9 cellular contexts compared by ENCODE assay signal in genomic region chr2:39620067-39620466, GRCh38. TPM values are rescaled to one million over a fixed set of nuclear protein-coding genes. Genes with fewer than 3 reads are reported as not detected.
A peak's percentile ranks its signal among the peaks of the same experiment; 100 is the strongest.
DNase-seq lines count a peak whose midpoint lies in the region; ATAC-seq and TF ChIP-seq lines count a peak whose summit lies in the region.
"Had no signal": no experiment of that assay in that cellular context is flagged by ENCODE, and none has a peak within 500 bp of the region (broad histone marks: within the 10 kb centered on the region; RNA-seq: fewer than 3 reads in every experiment).

No MANE protein-coding gene starts in this region.

- DNase-seq in DND-41 (peak; percentile 76), MV-4-11 (lab: John Stamatoyannopoulos, UW) (peak; percentile 94), chondrocyte (ENCODE audit: low spot score) (no peak), naive B cell (peak; percentile 6)
- no peak for DNase-seq in activated CD4-positive, alpha-beta T cell treated with anti-CD3 and anti-CD28 coated beads, Interleukin-2, amount 10 ng/mL, durations not matched to agents 7 days and 5 days

- no peak overlapping the region for H3K27ac ChIP-seq in DND-41 (ENCODE audit: low read length)

- no peaks in the 10 kb centered on the region for H3K36me3 Mint-ChIP-seq in chondrocyte (ENCODE audit: low read depth)
- no peaks in the 10 kb centered on the region for H3K36me3 Mint-ChIP-seq in naive B cell
- no peaks in the 10 kb centered on the region for H3K36me3 Mint-ChIP-seq in activated CD4-positive, alpha-beta T cell treated with anti-CD3 and anti-CD28 coated beads, Interleukin-2, amount 10 ng/mL, durations not matched to agents 7 days and 5 days (ENCODE audit: low read depth)

- H3K79me2 ChIP-seq in DND-41 (ENCODE audit: insufficient read depth, low read length): no peaks in the 10 kb centered on the region

- no peak for TF ChIP-seq CTCF in DND-41 (IDR thresholded peaks at IDR 0.05; ENCODE audit: borderline replicate concordance, extremely low read depth, low read length, poor library complexity, severe bottlenecking)
- TF ChIP-seq CTCF in chondrocyte (IDR thresholded peaks at IDR 0.05): no peak

- no peaks in the 10 kb centered on the region for H4K20me1 ChIP-seq in DND-41 (ENCODE audit: insufficient read depth, low read length)

- H3K9ac ChIP-seq in DND-41 (ENCODE audit: low read depth, low read length): no peak overlapping the region

- no peaks in the 10 kb centered on the region for H3K9me3 Mint-ChIP-seq in chondrocyte (ENCODE audit: low read depth)
- H3K9me3 Mint-ChIP-seq in naive B cell: no peaks in the 10 kb centered on the region
- no peaks in the 10 kb centered on the region for H3K9me3 Mint-ChIP-seq in activated CD4-positive, alpha-beta T cell treated with anti-CD3 and anti-CD28 coated beads, Interleukin-2, amount 10 ng/mL, durations not matched to agents 7 days and 5 days

- peak overlapping the region; percentile 28; the same call in 1 of the 2 replicates for H3K4me2 ChIP-seq in DND-41 (ENCODE audit: insufficient read depth, low read length)

- ATAC-seq in DND-41 (ENCODE audit: insufficient read depth, low read depth) (peak; percentile 88), naive B cell (ENCODE audit: low read depth in 2 of 2) (no peak), GM19023 (IDR thresholded peaks at IDR 0.05; ENCODE audit: unreplicated experiment) (no peak), GM18909 (IDR thresholded peaks at IDR 0.05; ENCODE audit: poor library complexity, unreplicated experiment) (no peak), GM19035 (IDR thresholded peaks at IDR 0.05; ENCODE audit: unreplicated experiment) (no peak)
- ATAC-seq: mucosa of descending colon had no signal

- H3K27me3 Mint-ChIP-seq in chondrocyte (ENCODE audit: low read depth) (no peaks in the 10 kb centered on the region), naive B cell (peaks cover 0 to 27% (median 16%) of the 10 kb centered on the region in 3 donors)
- H3K27me3 Mint-ChIP-seq in activated CD4-positive, alpha-beta T cell treated with anti-CD3 and anti-CD28 coated beads, Interleukin-2, amount 10 ng/mL, durations not matched to agents 7 days and 5 days: peaks cover 31% of the 10 kb centered on the region

- H3K4me1 ChIP-seq in DND-41 (ENCODE audit: insufficient read depth, low read length): peaks cover 14% of the 10 kb centered on the region

- H2AFZ ChIP-seq in DND-41 (ENCODE audit: low read depth, low read length): 0 out of 2 replicates have a peak overlapping the region, but pooled peaks have one; percentile 2

- H3K27ac Mint-ChIP-seq in chondrocyte (ENCODE audit: unreplicated experiment) (peak overlapping the region; percentile 79), naive B cell (peak overlapping the region in 2 of 6 donors; percentile 1 to 9)
- H3K27ac Mint-ChIP-seq in activated CD4-positive, alpha-beta T cell treated with anti-CD3 and anti-CD28 coated beads, Interleukin-2, amount 10 ng/mL, durations not matched to agents 7 days and 5 days: no peak overlapping the region

- H3K4me3 Mint-ChIP-seq in chondrocyte (ENCODE audit: unreplicated experiment) (no peak overlapping the region), naive B cell (no peak overlapping the region)
- H3K4me3 Mint-ChIP-seq in activated CD4-positive, alpha-beta T cell treated with anti-CD3 and anti-CD28 coated beads, Interleukin-2, amount 10 ng/mL, durations not matched to agents 7 days and 5 days: no peak overlapping the region

- H3K4me3 ChIP-seq in DND-41 (ENCODE audit: low read depth in 1 of 2, low read length in 2 of 2): no peak overlapping the region; a peak in 1 of 4 replicates
- H3K4me3 ChIP-seq: mucosa of descending colon had no signal

- H3K9me3 ChIP-seq in DND-41 (ENCODE audit: insufficient read depth, low read length, severe bottlenecking): no peaks in the 10 kb centered on the region
- H3K9me3 ChIP-seq: mucosa of descending colon had no signal

- CTCF ChIA-PET in activated CD4-positive, alpha-beta T cell treated with anti-CD3 and anti-CD28 coated beads, Interleukin-2, amount 10 ng/mL, durations not matched to agents 7 days and 5 days (lab: Charles Lee): no interaction called here

- peaks cover 30% of the 10 kb centered on the region for H3K4me1 Mint-ChIP-seq in chondrocyte (ENCODE audit: low read depth)
- H3K4me1 Mint-ChIP-seq in naive B cell: peaks cover 4 to 6% (median 5%) of the 10 kb centered on the region in 3 donors
- peaks cover 4% of the 10 kb centered on the region for H3K4me1 Mint-ChIP-seq in activated CD4-positive, alpha-beta T cell treated with anti-CD3 and anti-CD28 coated beads, Interleukin-2, amount 10 ng/mL, durations not matched to agents 7 days and 5 days

- H3K27me3 ChIP-seq in DND-41 (ENCODE audit: insufficient read depth, low read length, poor library complexity): no peaks in the 10 kb centered on the region

- no peaks in the 10 kb centered on the region for H3K36me3 ChIP-seq in DND-41 (ENCODE audit: insufficient read depth, low read length)

- POLR2A ChIA-PET in activated CD4-positive, alpha-beta T cell treated with anti-CD3 and anti-CD28 coated beads, Interleukin-2, amount 10 ng/mL, durations not matched to agents 7 days and 5 days (lab: Charles Lee): no interaction called here

RNA-seq across cellular contexts. Expression of gene TMEM178A, which starts 45.6 kb away (rescaled TPM):
- 1.3 to 2.6 TPM (median 1.4 TPM) in 3 replicates for total RNA-seq in chondrocyte
- polyA plus RNA-seq in naive B cell (ENCODE audit: low read depth in 6 of 6): not detected
- total RNA-seq in activated CD4-positive, alpha-beta T cell treated with anti-CD3 and anti-CD28 coated beads, Interleukin-2, amount 10 ng/mL, durations not matched to agents 7 days and 5 days: under 1 TPM in 1 of 2 experiments, not detected in 1; 0.32 TPM

Comparison
In these comparisons a context has a peak if more than half of its experiments do, and no peak if none do; other contexts are left out.
1. DNase-seq: peak in DND-41 (single experiment), MV-4-11 (single experiment) and naive B cell (single experiment); none in chondrocyte (single experiment) and activated CD4-positive, alpha-beta T cell treated with anti-CD3 and anti-CD28 coated beads, Interleukin-2, amount 10 ng/mL, durations not matched to agents 7 days and 5 days (single experiment).